ENCODE assay signal across 17 cellular contexts in the genomic region with DNA sequence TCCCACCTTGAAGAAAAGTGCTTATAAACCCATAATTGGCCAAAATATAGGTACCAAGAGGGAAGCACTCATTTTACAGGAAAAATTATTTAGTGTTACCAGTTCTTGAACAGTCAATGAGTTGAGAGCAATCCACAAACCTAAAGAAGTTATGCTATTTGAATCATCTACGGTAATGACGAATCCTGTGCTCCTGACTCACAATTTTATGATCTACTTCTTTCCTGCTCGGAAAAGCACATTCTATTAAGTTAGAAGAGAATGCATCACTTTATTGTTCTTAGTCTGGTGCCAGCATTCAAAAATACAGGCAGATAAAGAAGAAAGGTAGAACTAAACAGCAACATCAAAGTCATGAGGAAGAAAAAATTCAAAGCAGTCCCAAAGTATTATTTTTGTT. TPM values are rescaled to one million over a fixed set of nuclear protein-coding genes. Genes with fewer than 3 reads are reported as not detected.
"Had no signal": no experiment of that assay in that cellular context is flagged by ENCODE, and none has a peak within 500 bp of the region (broad histone marks: within the 10 kb centered on the region; RNA-seq: fewer than 3 reads in every experiment).

No MANE protein-coding gene starts in this region.

- H3K9ac ChIP-seq: neural progenitor cell, parathyroid adenoma had no signal

- ATAC-seq: activated CD4-positive, alpha-beta T cell treated with anti-CD3 and anti-CD28 coated beads for 36 hours; activated CD8-positive, alpha-beta T cell treated with anti-CD3 and anti-CD28 coated beads, Interleukin-2, amount 10 ng/mL, durations not matched to agents 7 days and 5 days; left ventricle myocardium superior; T-cell had no signal

- H3K4me1 ChIP-seq: neural progenitor cell, parathyroid adenoma, tibial artery, vagina had no signal

- DNase-seq: activated CD4-positive, alpha-beta T cell treated with anti-CD3 and anti-CD28 coated beads for 36 hours; activated CD8-positive, alpha-beta memory T cell treated with anti-CD3 and anti-CD28 coated beads, Interleukin-2, amount 50 U/mL, for 48 hours; activated CD8-positive, alpha-beta T cell treated with anti-CD3 and anti-CD28 coated beads, Interleukin-2, amount 10 ng/mL, durations not matched to agents 7 days and 5 days; aorta; effector memory CD4-positive, alpha-beta T cell; left ventricle myocardium superior; T-cell; tibial artery; WERI-Rb-1 had no signal

- H3K27me3 ChIP-seq: neural progenitor cell, tibial artery, vagina had no signal

- H3K27ac ChIP-seq: coronary artery, neural progenitor cell, parathyroid adenoma, tibial artery, vagina, WERI-Rb-1 had no signal

- H3K79me2 ChIP-seq: parathyroid adenoma had no signal

- H3K4me2 ChIP-seq: neural progenitor cell, smooth muscle cell had no signal

- H3K36me3 ChIP-seq: tibial artery, vagina, WERI-Rb-1 had no signal

- H3K9me3 ChIP-seq: tibial artery, vagina had no signal

- H3K4me3 ChIP-seq: coronary artery, neural progenitor cell, smooth muscle cell, tibial artery, vagina had no signal

- H2AFZ ChIP-seq: neural progenitor cell, parathyroid adenoma had no signal

RNA-seq across cellular contexts. Expression of a gene that starts 33.2 kb away (rescaled TPM):
- total RNA-seq: activated CD4-positive, alpha-beta T cell treated with anti-CD3 and anti-CD28 coated beads for 36 hours; activated CD8-positive, alpha-beta T cell treated with anti-CD3 and anti-CD28 coated beads, Interleukin-2, amount 10 ng/mL, durations not matched to agents 7 days and 5 days; aorta; cardiac septum; kidney epithelial cell; left ventricle myocardium superior; smooth muscle cell; T-cell; vagina had no signal
- polyA plus RNA-seq: aorta, esophagus had no signal
